Comparison of ENCODE assay signal across 13 cellular contexts in the genomic region with DNA sequence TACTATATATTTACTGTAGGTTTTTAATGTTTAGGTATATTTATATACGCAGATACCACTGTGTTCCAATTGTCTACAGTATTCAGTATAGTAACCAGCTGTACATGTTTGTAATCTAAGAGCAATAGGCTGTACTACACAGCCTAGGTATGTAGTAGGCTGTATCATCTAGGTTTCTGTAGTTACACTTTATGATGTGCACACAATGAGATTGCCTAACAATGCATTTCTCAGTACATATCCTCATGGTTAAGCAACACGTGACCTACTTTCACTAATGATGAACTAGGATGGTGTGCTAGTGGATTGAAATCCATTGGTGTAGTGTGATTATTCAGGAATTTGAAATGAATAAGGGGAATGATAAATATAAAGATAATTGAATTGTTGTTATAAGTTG.
"Had no signal": no experiment of that assay in that cellular context is flagged by ENCODE, and none has a peak within 500 bp of the region (broad histone marks: within the 10 kb centered on the region; RNA-seq: fewer than 3 reads in every experiment).

No MANE protein-coding gene starts in this region.

- DNase-seq: activated B cell treated with CpG ODN at 0.5 μM for 24 hours; activated CD4-positive, alpha-beta T cell treated with anti-CD3 and anti-CD28 coated beads, Interleukin-2, amount 10 ng/mL, durations not matched to agents 7 days and 5 days; activated effector memory CD4-positive, alpha-beta T cell treated with Interleukin-2 at 50 U/mL for 16 hours; activated naive CD8-positive, alpha-beta T cell treated with anti-CD3 and anti-CD28 coated beads for 36 hours; activated T-cell treated with anti-CD3 and anti-CD28 coated beads, Interleukin-2, amount 50 U/mL, for 1 hour; anterior cingulate cortex; glutamatergic neuron; immature natural killer cell; mesenchymal stem cell; stimulated activated CD4-positive, alpha-beta T cell treated with anti-CD3 and anti-CD28 coated beads, Interleukin-2, amount 100 ng/mL, for 48 hours; stimulated activated naive CD4-positive, alpha-beta T cell treated with Interleukin-2 at 50 U/mL for 16 hours had no signal

- ATAC-seq: left lobe of liver had no signal

- H3K4me3 ChIP-seq: suprapubic skin had no signal
